Comparison of ENCODE assay signal across 9 cellular contexts in the genomic region with DNA sequence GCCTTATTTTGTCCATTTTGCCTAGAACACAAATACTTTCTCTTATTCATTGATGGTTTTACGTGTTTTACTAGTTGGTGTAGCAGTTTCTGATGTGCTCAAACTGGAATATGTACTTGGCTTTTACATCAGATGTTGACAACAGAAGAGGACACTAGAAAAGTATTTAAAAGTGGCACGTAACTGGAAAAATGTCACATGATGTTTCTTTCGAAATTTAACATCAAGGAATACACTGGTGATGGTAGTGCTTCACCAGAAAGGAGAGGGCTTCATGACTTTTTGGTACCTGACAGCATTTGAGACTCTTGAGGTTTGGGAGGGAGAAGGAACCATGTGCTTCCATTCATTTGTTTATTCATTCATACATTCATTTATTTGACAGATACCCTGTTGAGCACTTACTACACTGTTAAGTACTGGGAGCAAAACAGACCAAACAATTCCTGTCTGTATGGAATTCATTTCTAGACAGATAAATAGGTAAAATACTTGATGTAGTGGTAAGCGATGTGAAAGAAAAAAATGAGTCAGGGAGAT. TPM values are rescaled to one million over a fixed set of nuclear protein-coding genes. Genes with fewer than 3 reads are reported as not detected.
A peak's percentile ranks its signal among the peaks of the same experiment; 100 is the strongest.
DNase-seq lines count a peak whose midpoint lies in the region; TF ChIP-seq lines count a peak whose summit lies in the region.
"Had no signal": no experiment of that assay in that cellular context is flagged by ENCODE, and none has a peak within 500 bp of the region (broad histone marks: within the 10 kb centered on the region; RNA-seq: fewer than 3 reads in every experiment).

No MANE protein-coding gene starts in this region.

- H3K36me3 ChIP-seq in HUES6 (ENCODE audit: control insufficient read depth, insufficient read depth, low read length) (peaks cover 3% of the 10 kb centered on the region), breast epithelium (no peaks in the 10 kb centered on the region), mucosa of stomach (ENCODE audit: control insufficient read depth, insufficient read depth, low read length) (no peaks in the 10 kb centered on the region)

- peak overlapping the region; percentile 96 for H3K4me3 ChIP-seq in AG04450 (ENCODE audit: low read depth, low read length)
- H3K4me3 ChIP-seq in HUES6 (ENCODE audit: low read depth, low read length): peak overlapping the region; percentile 100
- peak overlapping the region; percentile 73 to 91 (median 88) for H3K4me3 ChIP-seq in breast epithelium
- H3K4me3 ChIP-seq in mucosa of stomach (ENCODE audit: low read length): peak overlapping the region; percentile 94

- no peak overlapping the region for H3K27ac ChIP-seq in AG04450 (ENCODE audit: low read depth, low read length)
- no peak overlapping the region for H3K27ac ChIP-seq in HUES6 (ENCODE audit: low read depth, low read length)
- peak overlapping the region; percentile 97 for H3K27ac ChIP-seq in breast epithelium

- CTCF ChIA-PET in AG04450 (lab: Charles Lee): no interaction called here

- no peaks in the 10 kb centered on the region for H3K27me3 ChIP-seq in AG04450 (ENCODE audit: control insufficient read depth, insufficient read depth, low read length)
- no peaks in the 10 kb centered on the region for H3K27me3 ChIP-seq in HUES6 (ENCODE audit: control insufficient read depth, insufficient read depth, low read length)
- no peaks in the 10 kb centered on the region for H3K27me3 ChIP-seq in breast epithelium
- H3K27me3 ChIP-seq in mucosa of stomach (ENCODE audit: control insufficient read depth, insufficient read depth, low read length): no peaks in the 10 kb centered on the region

- H3K9me3 ChIP-seq in AG04450 (ENCODE audit: control insufficient read depth, insufficient read depth, low read length): no peaks in the 10 kb centered on the region; the same call in 1 of the 2 replicates
- H3K9me3 ChIP-seq in HUES6 (ENCODE audit: control insufficient read depth, insufficient read depth, low read depth, low read length): no peaks in the 10 kb centered on the region
- H3K9me3 ChIP-seq in breast epithelium: no peaks in the 10 kb centered on the region
- H3K9me3 ChIP-seq in mucosa of stomach (ENCODE audit: control insufficient read depth, low read length): no peaks in the 10 kb centered on the region

- peaks cover 20% of the 10 kb centered on the region for H3K4me1 ChIP-seq in HUES6 (ENCODE audit: control insufficient read depth, insufficient read depth, low read length)
- peaks cover 0 to 19% of the 10 kb centered on the region in 2 donors for H3K4me1 ChIP-seq in breast epithelium
- H3K4me1 ChIP-seq in mucosa of stomach (ENCODE audit: control insufficient read depth, insufficient read depth, low read length): peaks cover 18% of the 10 kb centered on the region

- TF ChIP-seq POLR2A in breast epithelium (IDR thresholded peaks at IDR 0.05): no peak

- TF ChIP-seq CTCF in AG04450 (IDR thresholded peaks at IDR 0.05; ENCODE audit: low read depth, low read length) (no peak), breast epithelium (IDR thresholded peaks at IDR 0.05) (no peak)

- POLR2A ChIA-PET in AG04450 (lab: Yijun Ruan, JAX): no interaction called here

- DNase-seq in AG04450 (ENCODE audit: low read depth, low spot score) (no peak), breast epithelium (ENCODE audit: low spot score in 2 of 2) (no peak), DMS 273 (lab: John Stamatoyannopoulos, UW; ENCODE audit: unreplicated experiment) (no peak), dedifferentiated amniotic fluid mesenchymal stem cell (ENCODE audit: extremely low spot score) (no peak)
- DNase-seq in activated CD4-positive, CD25-positive, alpha-beta regulatory T cell treated with anti-CD3 and anti-CD28 coated beads, Interleukin-2, amount 50 U/mL, for 72 hours: no peak
- DNase-seq in activated CD8-positive, alpha-beta memory T cell treated with anti-CD3 and anti-CD28 coated beads, Interleukin-2, amount 50 U/mL, for 4 hours: no peak
- DNase-seq: activated CD4-positive, alpha-beta T cell treated with anti-CD3 and anti-CD28 coated beads for 4 hours had no signal

- H3K9ac ChIP-seq in HUES6 (ENCODE audit: low read length): peak overlapping the region; percentile 97
- peak overlapping the region; percentile 88 for H3K9ac ChIP-seq in mucosa of stomach (ENCODE audit: low read length)

- intact Hi-C loops in breast epithelium (cut with DNase I; ENCODE audit: low total_unique reads): no loop called here

RNA-seq across cellular contexts. Expression of gene GIGYF2, which starts 1.5 kb away (rescaled TPM):
- polyA plus RNA-seq in AG04450 (2011; rRNA removed): 28.8 and 34.6 TPM in 2 replicates
- polyA minus RNA-seq in AG04450 (2011; rRNA and poly(A)+ RNA removed): 77.2 and 83.6 TPM in 2 replicates
- 100 to 1,000 TPM in 2 of 3 donors, 10 to 100 TPM in 1; 79.8 to 156 (median 103) TPM for total RNA-seq in breast epithelium

Comparison
In these comparisons a context has a peak if more than half of its experiments do, and no peak if none do; other contexts are left out.
1. H3K27ac ChIP-seq: peak in breast epithelium (2 of 2); none in AG04450 (single experiment) and HUES6 (single experiment).
2. Peak in every context shown above with its lines, with median percentiles within 50 percentile points of each other: H3K4me3 ChIP-seq.